ENCODE assay signal across 2 cellular contexts in the genomic region with DNA sequence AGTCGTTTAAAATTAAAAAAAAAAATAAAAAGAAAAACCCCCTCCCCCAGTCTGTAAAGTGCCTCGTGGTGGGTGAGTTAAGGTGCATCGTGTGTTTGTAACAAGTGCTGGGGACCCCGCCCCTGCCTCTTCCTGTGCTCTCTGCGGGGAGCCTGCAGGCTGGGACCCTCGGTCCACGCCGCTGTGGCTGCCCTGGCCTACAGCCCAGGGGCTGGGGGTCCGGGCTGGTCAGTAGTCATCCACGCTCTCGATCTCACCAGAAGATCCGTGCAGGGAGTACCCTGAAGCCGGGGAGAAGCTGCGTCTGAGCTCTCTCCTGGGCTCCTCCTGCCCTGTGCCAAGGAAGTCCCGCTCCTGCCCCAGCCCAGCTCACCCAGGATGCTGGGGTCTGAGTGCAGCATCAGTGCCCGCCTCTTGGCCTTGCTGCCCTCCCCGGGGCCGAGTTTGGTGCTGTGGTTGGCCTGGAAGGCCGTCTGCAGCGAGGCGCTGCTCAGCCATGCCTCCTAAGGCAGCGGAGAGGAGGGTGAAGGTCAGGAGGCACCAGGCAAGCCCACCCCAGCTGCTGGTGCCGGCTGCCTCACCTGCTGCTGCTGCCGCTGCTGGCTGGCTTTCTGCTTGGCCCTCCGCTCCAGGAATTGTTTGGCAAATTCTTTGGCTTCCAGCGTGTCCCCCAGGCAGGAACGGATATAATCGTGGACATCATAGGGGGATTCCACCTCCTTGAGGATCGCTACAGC.
TF ChIP-seq lines count a peak whose summit lies in the region.

No MANE protein-coding gene starts in this region.

TF ChIP-seq in SK-N-SH, 30 proteins besides CTCF, POLR2A, EP300 and RAD21:
- no peak for TF ChIP-seq TCF12 (IDR thresholded peaks at IDR 0.05)
- no peak for TF ChIP-seq GABPA (IDR thresholded peaks at IDR 0.05; ENCODE audit: low read depth)
- no peak for TF ChIP-seq PBX3 (IDR thresholded peaks at IDR 0.05)
- no peak for TF ChIP-seq GATA2 (CRISPR knock-in tag; IDR thresholded peaks at IDR 0.05)
- TF ChIP-seq, protein P1, sequence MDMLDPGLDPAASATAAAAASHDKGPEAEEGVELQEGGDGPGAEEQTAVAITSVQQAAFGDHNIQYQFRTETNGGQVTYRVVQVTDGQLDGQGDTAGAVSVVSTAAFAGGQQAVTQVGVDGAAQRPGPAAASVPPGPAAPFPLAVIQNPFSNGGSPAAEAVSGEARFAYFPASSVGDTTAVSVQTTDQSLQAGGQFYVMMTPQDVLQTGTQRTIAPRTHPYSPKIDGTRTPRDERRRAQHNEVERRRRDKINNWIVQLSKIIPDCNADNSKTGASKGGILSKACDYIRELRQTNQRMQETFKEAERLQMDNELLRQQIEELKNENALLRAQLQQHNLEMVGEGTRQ (IDR thresholded peaks at IDR 0.05; ENCODE audit: borderline replicate concordance, low read depth, low read length), result no peak
- no peak for TF ChIP-seq RXRA (IDR thresholded peaks at IDR 0.05; ENCODE audit: borderline replicate concordance, low read depth)
- TF ChIP-seq YY1 (IDR thresholded peaks at IDR 0.05; ENCODE audit: low read depth), result no peak

TF ChIP-seq in SK-N-SH treated with all-trans-retinoic acid at 6 μM for 48 hours, 23 proteins besides CTCF, POLR2A, EP300 and RAD21:
- TF ChIP-seq CSRNP3 (CRISPR knock-in tag; IDR thresholded peaks at IDR 0.05) (no peak), TSHZ2 (CRISPR knock-in tag; IDR thresholded peaks at IDR 0.05) (no peak), ZC3H10 (CRISPR knock-in tag; IDR thresholded peaks at IDR 0.05) (no peak), SNAI2 (CRISPR knock-in tag; IDR thresholded peaks at IDR 0.05) (no peak)
